13 cellular contexts compared by ENCODE assay signal in the genomic region with DNA sequence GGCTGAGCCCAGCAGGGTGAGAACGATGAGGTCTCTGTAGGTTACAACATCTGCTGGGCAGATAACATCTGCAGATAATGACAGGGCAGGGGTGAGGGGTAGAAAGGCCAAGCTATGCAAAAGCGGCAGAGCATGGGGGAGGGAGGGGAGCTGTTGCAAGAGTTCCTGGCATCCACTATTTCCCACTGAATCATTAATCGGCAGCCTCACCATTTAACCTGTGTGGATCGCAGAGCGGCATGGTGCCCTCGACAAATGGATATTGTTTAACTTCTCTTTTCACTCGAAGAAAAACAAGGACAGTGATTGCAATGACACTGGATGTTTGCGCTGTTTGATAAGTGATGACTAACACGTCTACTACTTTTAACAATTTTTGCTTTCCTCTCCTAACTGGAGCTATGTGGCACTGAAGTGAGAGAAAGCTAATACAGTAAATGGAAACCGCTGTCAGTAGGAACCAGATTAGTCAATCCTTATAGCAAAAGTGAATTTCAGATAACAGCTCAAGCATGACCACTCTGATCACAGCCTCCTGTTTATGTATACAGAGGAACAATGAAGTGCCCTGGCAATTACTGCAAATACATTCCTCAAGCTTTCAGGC.
DNase-seq lines count a peak whose midpoint lies in the region; ATAC-seq lines count a peak whose summit lies in the region.
"Had no signal": no experiment of that assay in that cellular context is flagged by ENCODE, and none has a peak within 500 bp of the region (broad histone marks: within the 10 kb centered on the region; RNA-seq: fewer than 3 reads in every experiment).

No MANE protein-coding gene starts in this region.

- H3K36me3 ChIP-seq in SJCRH30 = no peaks in the 10 kb centered on the region
- H3K36me3 ChIP-seq: sigmoid colon had no signal

- no peaks in the 10 kb centered on the region for H3K27me3 ChIP-seq in SJCRH30
- H3K27me3 ChIP-seq: sigmoid colon had no signal

- ATAC-seq in left lobe of liver = peak; percentile 97
- ATAC-seq: activated T-helper 17 cell treated with anti-CD3 and anti-CD28 coated beads, Interleukin-2, amount 50 U/mL, for 72 hours had no signal

- peaks cover 6% of the 10 kb centered on the region; the same call in 1 of the 2 replicates for H3K4me1 ChIP-seq in SJCRH30
- H3K4me1 ChIP-seq: sigmoid colon had no signal

- DNase-seq in DMS79 treated with DMSO at 0.1 percent for 48 hours (lab: John Stamatoyannopoulos, UW) (peak; percentile 16), NCI-H1105 (lab: John Stamatoyannopoulos, UW) (peak; percentile 81), SJCRH30 (peak; percentile 25 to 34), left lobe of liver (ENCODE audit: low spot score) (peak; percentile 88), nucleus accumbens (lab: John Stamatoyannopoulos, UW) (no peak), caudate nucleus (lab: John Stamatoyannopoulos, UW) (no peak)
- no peak for DNase-seq in stimulated activated CD4-positive, alpha-beta T cell treated with anti-CD3 and anti-CD28 coated beads, Interleukin-15, amount 100 ng/mL, for 24 hours
- no peak for DNase-seq in activated CD8-positive, alpha-beta memory T cell treated with anti-CD3 and anti-CD28 coated beads for 24 hours
- DNase-seq: CD8-positive, alpha-beta memory T cell; cortex of kidney; midbrain; sigmoid colon had no signal

- peak overlapping the region; percentile 43; the same call in 1 of the 2 replicates for H3K27ac ChIP-seq in SJCRH30
- H3K27ac ChIP-seq in caudate nucleus (ENCODE audit: low read depth, low read length) = no peak overlapping the region
- H3K27ac ChIP-seq: sigmoid colon had no signal

- H3K9me3 ChIP-seq in SJCRH30 (replicated peaks) = no peaks in the 10 kb centered on the region
- H3K9me3 ChIP-seq: sigmoid colon had no signal

- peak overlapping the region; percentile 28; the same call in 1 of the 2 replicates for H3K4me3 ChIP-seq in SJCRH30
- H3K4me3 ChIP-seq: sigmoid colon had no signal

Comparison
In these comparisons a context has a peak if more than half of its experiments do, and no peak if none do; other contexts are left out.
1. DNase-seq: peak in DMS79 treated with DMSO at 0.1 percent for 48 hours (single experiment), NCI-H1105 (single experiment), SJCRH30 (2 of 2) and left lobe of liver (single experiment); none in stimulated activated CD4-positive, alpha-beta T cell treated with anti-CD3 and anti-CD28 coated beads, Interleukin-15, amount 100 ng/mL, for 24 hours (single experiment), nucleus accumbens (0 of 56), activated CD8-positive, alpha-beta memory T cell treated with anti-CD3 and anti-CD28 coated beads for 24 hours (single experiment) and caudate nucleus (0 of 61).